ENCODE assay signal across 25 cellular contexts in the genomic region with DNA sequence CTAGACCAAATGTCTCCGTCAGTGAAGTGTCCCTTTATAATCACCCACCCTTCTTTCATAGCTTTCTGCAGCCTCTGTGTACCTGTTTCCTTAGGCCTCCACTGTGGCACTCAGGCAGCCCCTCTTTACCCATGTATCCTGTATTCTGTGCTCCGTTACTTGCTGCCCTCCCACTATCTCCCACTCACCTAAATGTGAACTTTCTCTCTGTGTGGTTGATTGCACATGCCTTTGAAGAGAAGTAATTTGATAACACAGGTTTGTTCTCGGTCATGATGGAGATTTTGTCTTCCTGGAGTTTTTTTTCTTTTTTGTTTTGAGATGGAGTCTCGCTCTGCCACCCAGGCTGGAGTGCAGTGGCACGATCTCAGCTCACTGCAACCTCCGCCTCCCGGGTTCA.
"Had no signal": no experiment of that assay in that cellular context is flagged by ENCODE, and none has a peak within 500 bp of the region (broad histone marks: within the 10 kb centered on the region; RNA-seq: fewer than 3 reads in every experiment).

No MANE protein-coding gene starts in this region.

- H3K27me3 ChIP-seq: brain microvascular endothelial cell, cardiac muscle cell, Peyer's patch, SJCRH30 had no signal

- H3K9me3 Mint-ChIP-seq: activated CD8-positive, alpha-beta T cell treated with anti-CD3 and anti-CD28 coated beads for 36 hours; activated naive CD4-positive, alpha-beta T cell treated with anti-CD3 and anti-CD28 coated beads, Interleukin-2, amount 50 U/mL, for 72 hours; activated T-cell treated with anti-CD3 and anti-CD28 coated beads, Interleukin-2, amount 50 U/mL, for 72 hours had no signal

- H3K4me1 ChIP-seq: Peyer's patch had no signal

- DNase-seq: activated CD4-positive, alpha-beta T cell treated with anti-CD3 and anti-CD28 coated beads for 4 hours; activated CD8-positive, alpha-beta memory T cell treated with anti-CD3 and anti-CD28 coated beads, Interleukin-2, amount 50 U/mL, for 4 hours; activated CD8-positive, alpha-beta T cell treated with anti-CD3 and anti-CD28 coated beads for 36 hours; activated naive CD4-positive, alpha-beta T cell; activated T-cell treated with anti-CD3 and anti-CD28 coated beads, Interleukin-2, amount 50 U/mL, for 72 hours; amygdala; brain microvascular endothelial cell; Karpas-422; MM.1S; NCI-H1105; NCI-H1436; NCI-H1694 treated with DMSO at 0.1 percent for 48 hours; NCI-H345; NCI-H510A; NCI-H526 treated with DMSO at 0.1 percent for 48 hours; Peyer's patch; Right ventricle myocardium superior; SJCRH30; SK-N-SH; T-helper 1 cell; WERI-Rb-1 had no signal

- H3K9ac ChIP-seq: SK-N-SH had no signal

- H3K27ac ChIP-seq: brain microvascular endothelial cell, Peyer's patch, RWPE1, SJCRH30, WERI-Rb-1 had no signal

- H3K9me3 ChIP-seq: Peyer's patch, SJCRH30, SK-N-SH had no signal

- H3K4me3 ChIP-seq: cardiac muscle cell, K562, Peyer's patch, SJCRH30 had no signal

- H3K36me3 ChIP-seq: brain microvascular endothelial cell, cardiac muscle cell, Peyer's patch, SJCRH30 had no signal

- H3K4me3 Mint-ChIP-seq: activated CD8-positive, alpha-beta T cell treated with anti-CD3 and anti-CD28 coated beads for 36 hours; activated T-cell treated with anti-CD3 and anti-CD28 coated beads, Interleukin-2, amount 50 U/mL, for 72 hours had no signal

- H3K27ac Mint-ChIP-seq: activated CD8-positive, alpha-beta T cell treated with anti-CD3 and anti-CD28 coated beads for 36 hours; activated naive CD4-positive, alpha-beta T cell treated with anti-CD3 and anti-CD28 coated beads, Interleukin-2, amount 50 U/mL, for 72 hours; activated T-cell treated with anti-CD3 and anti-CD28 coated beads, Interleukin-2, amount 50 U/mL, for 72 hours had no signal

- H3K27me3 Mint-ChIP-seq: activated CD8-positive, alpha-beta T cell treated with anti-CD3 and anti-CD28 coated beads for 36 hours had no signal
